In genomic region chr17:44278006-44278405, GRCh38 we compare ENCODE assay signal across 32 cellular contexts. TPM values are rescaled to one million over a fixed set of nuclear protein-coding genes. Genes with fewer than 3 reads are reported as not detected.
DNase-seq lines count a peak whose midpoint lies in the region; ATAC-seq and TF ChIP-seq lines count a peak whose summit lies in the region.
"Had no signal": no experiment of that assay in that cellular context is flagged by ENCODE, and none has a peak within 500 bp of the region (broad histone marks: within the 10 kb centered on the region; RNA-seq: fewer than 3 reads in every experiment).

No MANE protein-coding gene starts in this region.

- CTCF ChIA-PET in OCI-LY7 (lab: Charles Lee; ENCODE audit: unreplicated experiment) = no interaction called here
- CTCF ChIA-PET in RWPE1 (lab: Yijun Ruan, JAX) = interaction anchor here (0.5 kb wide), 1 partner anchor 59 kb away, joined by 3 read pairs; the partner anchor contains the start of gene UBTF

- no peak overlapping the region for H3K27ac Mint-ChIP-seq in HFFc6
- H3K27ac Mint-ChIP-seq: activated CD4-positive, alpha-beta memory T cell treated with anti-CD3 and anti-CD28 coated beads, Interleukin-2, amount 10 ng/mL, durations not matched to agents 7 days and 5 days; activated naive CD4-positive, alpha-beta T cell treated with anti-CD3 and anti-CD28 coated beads for 36 hours; brain; stimulated activated naive B cell treated with anti-CD40 and anti-IgM and Interleukin-4, amounts not matched to agents 10 μg/mL and 1 μg/mL and 100 μg/mL, for 72 hours; T-helper 2 cell treated with Interferon-gamma antibody and Interleukin-4, amounts not matched to agents 5 μg/mL and 100 μg/mL, for 36 hours had no signal

- no peak overlapping the region for H3K4me3 ChIP-seq in cardiac fibroblast (replicated peaks in 1 of 2; ENCODE audit: low read depth in 2 of 2, low read length in 2 of 2)
- no peak overlapping the region for H3K4me3 ChIP-seq in OCI-LY7 (ENCODE audit: low read depth, low read length, poor library complexity, severe bottlenecking)
- H3K4me3 ChIP-seq: adrenal gland, suprapubic skin, upper lobe of left lung had no signal

- no peaks in the 10 kb centered on the region for H3K36me3 ChIP-seq in OCI-LY7 (ENCODE audit: insufficient read depth, low read length)
- H3K36me3 ChIP-seq: adrenal gland, BE2C, suprapubic skin, upper lobe of left lung had no signal

- no TSS peak for BruUV-seq in OCI-LY7 (replicated peaks; lab: Mats Ljungman, UMichigan)

- no peak overlapping the region for H3K4me2 ChIP-seq in OCI-LY7 (ENCODE audit: low read length)

- H3K9me3 ChIP-seq in OCI-LY7 (ENCODE audit: low read length) = no peaks in the 10 kb centered on the region
- H3K9me3 ChIP-seq: adrenal gland, BE2C, suprapubic skin, upper lobe of left lung had no signal

- H2AFZ ChIP-seq in OCI-LY7 (ENCODE audit: low read length) = no peak overlapping the region

- no peak overlapping the region for H3K27ac ChIP-seq in OCI-LY7 (ENCODE audit: low read depth, low read length, poor library complexity, severe bottlenecking)
- H3K27ac ChIP-seq in RWPE1 = no peak overlapping the region
- H3K27ac ChIP-seq: adrenal gland, suprapubic skin, upper lobe of left lung had no signal

- no peak for ATAC-seq in activated T-cell treated with anti-CD3 and anti-CD28 coated beads, Interleukin-2, amount 50 U/mL, for 4 hours
- ATAC-seq in GM21360 (IDR thresholded peaks at IDR 0.05; ENCODE audit: unreplicated experiment) = no peak
- ATAC-seq: HepG2; naive thymus-derived CD4-positive, alpha-beta T cell; stimulated activated naive B cell treated with anti-CD40 and anti-IgM and Interleukin-4, amounts not matched to agents 10 μg/mL and 1 μg/mL and 100 μg/mL, for 72 hours had no signal

- TF ChIP-seq CTCF in HFFc6 (IDR thresholded peaks at IDR 0.05) (no peak), cardiac fibroblast (IDR thresholded peaks at IDR 0.05; ENCODE audit: low read depth, low read length) (no peak), OCI-LY7 (conservative IDR thresholded peaks at IDR 0.05; ENCODE audit: low read length) (no peak), RWPE1 (conservative IDR thresholded peaks at IDR 0.05; ENCODE audit: low read depth) (no peak)

- intact Hi-C loops in OCI-LY7 (cut with micrococcal nuclease; ENCODE audit: unreplicated experiment) = no loop called here

- H4K20me1 ChIP-seq in OCI-LY7 (ENCODE audit: insufficient read depth, low read length) = peaks cover 3% of the 10 kb centered on the region; the same call in 1 of the 2 replicates

- POLR2A ChIA-PET in OCI-LY7 (lab: Charles Lee) = no interaction called here
- POLR2A ChIA-PET in RWPE1 (lab: Yijun Ruan, JAX; ENCODE audit: low non-redundant PET) = interaction anchor here (1.2 kb wide), 1 partner anchor 10 kb away, joined by 3 read pairs; no protein-coding TSS in a partner anchor

- H3K27me3 Mint-ChIP-seq in HFFc6 (ENCODE audit: insufficient read depth) = peaks cover 23% of the 10 kb centered on the region
- no peaks in the 10 kb centered on the region for H3K27me3 Mint-ChIP-seq in activated T-cell treated with anti-CD3 and anti-CD28 coated beads, Interleukin-2, amount 50 U/mL, for 4 hours (ENCODE audit: low read depth)

- no peaks in the 10 kb centered on the region for H3K9me2 ChIP-seq in OCI-LY7 (ENCODE audit: insufficient read depth, low read length)

- H3K36me3 Mint-ChIP-seq in HFFc6 (ENCODE audit: low read depth) = no peaks in the 10 kb centered on the region
- H3K36me3 Mint-ChIP-seq in activated T-cell treated with anti-CD3 and anti-CD28 coated beads, Interleukin-2, amount 50 U/mL, for 4 hours (ENCODE audit: insufficient read depth) = no peaks in the 10 kb centered on the region
- H3K36me3 Mint-ChIP-seq: brain; naive thymus-derived CD4-positive, alpha-beta T cell; stimulated activated naive B cell treated with anti-CD40 and anti-IgM and Interleukin-4, amounts not matched to agents 10 μg/mL and 1 μg/mL and 100 μg/mL, for 72 hours had no signal

- H3K79me2 ChIP-seq in OCI-LY7 (ENCODE audit: insufficient read depth, low read depth, low read length) = no peaks in the 10 kb centered on the region

- H3K9me3 Mint-ChIP-seq in HFFc6 = no peaks in the 10 kb centered on the region
- no peaks in the 10 kb centered on the region for H3K9me3 Mint-ChIP-seq in activated T-cell treated with anti-CD3 and anti-CD28 coated beads, Interleukin-2, amount 50 U/mL, for 4 hours
- H3K9me3 Mint-ChIP-seq: activated CD4-positive, alpha-beta memory T cell treated with anti-CD3 and anti-CD28 coated beads, Interleukin-2, amount 10 ng/mL, durations not matched to agents 7 days and 5 days; activated naive CD4-positive, alpha-beta T cell treated with anti-CD3 and anti-CD28 coated beads for 36 hours; naive thymus-derived CD4-positive, alpha-beta T cell; stimulated activated naive B cell treated with anti-CD40 and anti-IgM and Interleukin-4, amounts not matched to agents 10 μg/mL and 1 μg/mL and 100 μg/mL, for 72 hours; T-helper 2 cell treated with Interferon-gamma antibody and Interleukin-4, amounts not matched to agents 5 μg/mL and 100 μg/mL, for 36 hours had no signal

- peaks cover 26% of the 10 kb centered on the region for H3K4me1 Mint-ChIP-seq in HFFc6 (ENCODE audit: low read depth)
- H3K4me1 Mint-ChIP-seq in activated T-cell treated with anti-CD3 and anti-CD28 coated beads, Interleukin-2, amount 50 U/mL, for 4 hours (ENCODE audit: low read depth) = peaks cover 6% of the 10 kb centered on the region
- H3K4me1 Mint-ChIP-seq: brain had no signal

- DNase-seq in AG08395 (ENCODE audit: low spot score) = peak; percentile 19
- DNase-seq in HFFc6 = peak; percentile 25
- peak; percentile 8 to 72 for DNase-seq in cardiac fibroblast (ENCODE audit: low read depth in 2 of 2)
- DNase-seq in iris pigment epithelial cell (ENCODE audit: low read depth) = peak; percentile 33
- no peak for DNase-seq in activated T-cell treated with anti-CD3 and anti-CD28 coated beads, Interleukin-2, amount 50 U/mL, for 4 hours
- no peak for DNase-seq in OCI-LY7 (ENCODE audit: low spot score)
- no peak for DNase-seq in RWPE1 (ENCODE audit: low spot score)
- DNase-seq: activated CD4-positive, alpha-beta memory T cell treated with anti-CD3 and anti-CD28 coated beads, Interleukin-2, amount 10 ng/mL, durations not matched to agents 7 days and 5 days; activated CD8-positive, alpha-beta memory T cell treated with anti-CD3 and anti-CD28 coated beads, Interleukin-2, amount 50 U/mL, for 4 hours; activated naive CD4-positive, alpha-beta T cell treated with anti-CD3 and anti-CD28 coated beads for 36 hours; BE2C; DMS153; glutamatergic neuron; HCEC 1CT; Kasumi-1; kidney; MV-4-11; naive thymus-derived CD4-positive, alpha-beta T cell; NCI-H1436; NCI-H2081 treated with DMSO at 0.1 percent for 48 hours; NCI-H2227 treated with DMSO at 0.1 percent for 48 hours; NCI-H526; nucleus accumbens; SIG-M5; stimulated activated naive B cell treated with anti-CD40 and anti-IgM and Interleukin-4, amounts not matched to agents 10 μg/mL and 1 μg/mL and 100 μg/mL, for 72 hours; upper lobe of left lung had no signal

- no peak overlapping the region for H3K4me3 Mint-ChIP-seq in HFFc6
- no peak overlapping the region for H3K4me3 Mint-ChIP-seq in activated T-cell treated with anti-CD3 and anti-CD28 coated beads, Interleukin-2, amount 50 U/mL, for 4 hours
- H3K4me3 Mint-ChIP-seq: activated CD4-positive, alpha-beta memory T cell treated with anti-CD3 and anti-CD28 coated beads, Interleukin-2, amount 10 ng/mL, durations not matched to agents 7 days and 5 days; activated naive CD4-positive, alpha-beta T cell treated with anti-CD3 and anti-CD28 coated beads for 36 hours; brain; naive thymus-derived CD4-positive, alpha-beta T cell; stimulated activated naive B cell treated with anti-CD40 and anti-IgM and Interleukin-4, amounts not matched to agents 10 μg/mL and 1 μg/mL and 100 μg/mL, for 72 hours; T-helper 2 cell treated with Interferon-gamma antibody and Interleukin-4, amounts not matched to agents 5 μg/mL and 100 μg/mL, for 36 hours had no signal

- peaks cover 6% of the 10 kb centered on the region for H3K4me1 ChIP-seq in OCI-LY7 (ENCODE audit: insufficient read depth, low read length, poor library complexity, severe bottlenecking)
- H3K4me1 ChIP-seq: BE2C had no signal

RNA-seq across cellular contexts. Expression of gene SLC4A1, which starts 10.1 kb away (rescaled TPM):
- not detected for total RNA-seq in HFFc6 (2021; fragmentation: NEBNext Ultra II Directional; extraction: Animal tissue kit (Norgen Biotek cat#: 25700))
- total RNA-seq in activated T-cell treated with anti-CD3 and anti-CD28 coated beads, Interleukin-2, amount 50 U/mL, for 4 hours = not detected
- not detected in 2 replicates for total RNA-seq in OCI-LY7 (2014; rRNA removed; shearing (Covaris generic))
- not detected in 2 replicates for total RNA-seq in OCI-LY7 (2022)
- total RNA-seq: activated CD4-positive, alpha-beta memory T cell treated with anti-CD3 and anti-CD28 coated beads, Interleukin-2, amount 10 ng/mL, durations not matched to agents 7 days and 5 days; activated naive CD4-positive, alpha-beta T cell treated with anti-CD3 and anti-CD28 coated beads for 36 hours; HepG2 had no signal

RNA-seq across cellular contexts. Expression of gene RUNDC3A, which starts 30.4 kb away (rescaled TPM):
- under 1 TPM in 1 of 6 experiments, not detected in 5; 0.17 TPM for total RNA-seq in HFFc6 (2021; fragmentation: NEBNext Ultra II Directional; extraction: Animal tissue kit (Norgen Biotek cat#: 25700))
- total RNA-seq in activated T-cell treated with anti-CD3 and anti-CD28 coated beads, Interleukin-2, amount 50 U/mL, for 4 hours = under 1 TPM in 2 of 3 donors, not detected in 1; 0.18 to 0.26 TPM
- total RNA-seq in OCI-LY7 (2014; rRNA removed; shearing (Covaris generic)) = 0.09 TPM in 1 of 2 replicates, not detected in the other
- total RNA-seq in OCI-LY7 (2022) = 0.24 TPM in 1 of 2 replicates, not detected in the other
- total RNA-seq: HepG2 had no signal

RNA-seq across cellular contexts. Expression of gene SLC25A39, which starts 46.6 kb away (rescaled TPM):
- total RNA-seq in HFFc6 (2021; fragmentation: NEBNext Ultra II Directional; extraction: Animal tissue kit (Norgen Biotek cat#: 25700)) = 100 to 1,000 TPM in 5 of 6 experiments, 10 to 100 TPM in 1; 94.8 to 116 (median 108) TPM
- total RNA-seq in activated T-cell treated with anti-CD3 and anti-CD28 coated beads, Interleukin-2, amount 50 U/mL, for 4 hours = 100 to 1,000 TPM; 211 to 248 (median 211) TPM
- 135 and 156 TPM in 2 replicates for total RNA-seq in OCI-LY7 (2014; rRNA removed; shearing (Covaris generic))
- total RNA-seq in OCI-LY7 (2022) = 142 and 159 TPM in 2 replicates

RNA-seq across cellular contexts. Expression of gene UBTF, which starts 58.5 kb away (rescaled TPM):
- 10 to 100 TPM; 58.6 to 69.1 (median 65.6) TPM for total RNA-seq in HFFc6 (2021; fragmentation: NEBNext Ultra II Directional; extraction: Animal tissue kit (Norgen Biotek cat#: 25700))
- 100 to 1,000 TPM; 147 to 158 (median 154) TPM for total RNA-seq in activated T-cell treated with anti-CD3 and anti-CD28 coated beads, Interleukin-2, amount 50 U/mL, for 4 hours
- total RNA-seq in OCI-LY7 (2014; rRNA removed; shearing (Covaris generic)) = 155 and 257 TPM in 2 replicates
- total RNA-seq in OCI-LY7 (2022) = 215 and 228 TPM in 2 replicates

Comparison
In these comparisons a context has a peak if more than half of its experiments do, and no peak if none do; other contexts are left out.
1. DNase-seq: peak in AG08395 (single experiment), HFFc6 (single experiment), cardiac fibroblast (2 of 2) and iris pigment epithelial cell (single experiment); none in activated T-cell treated with anti-CD3 and anti-CD28 coated beads, Interleukin-2, amount 50 U/mL, for 4 hours (single experiment), OCI-LY7 (single experiment) and RWPE1 (single experiment).